In genomic region chr10:113709221-113709838, GRCh38 we compare ENCODE assay signal across 11 cellular contexts. TPM values are rescaled to one million over a fixed set of nuclear protein-coding genes. Genes with fewer than 3 reads are reported as not detected.
A peak's percentile ranks its signal among the peaks of the same experiment; 100 is the strongest.
DNase-seq lines count a peak whose midpoint lies in the region; ATAC-seq and TF ChIP-seq lines count a peak whose summit lies in the region.
"Had no signal": no experiment of that assay in that cellular context is flagged by ENCODE, and none has a peak within 500 bp of the region (broad histone marks: within the 10 kb centered on the region; RNA-seq: fewer than 3 reads in every experiment).

No MANE protein-coding gene starts in this region.

- H3K9me3 ChIP-seq in prostate gland = no peaks in the 10 kb centered on the region

- H3K4ac ChIP-seq in mesendoderm (ENCODE audit: low read depth, low read length) = no peak overlapping the region

- H3K27me3 ChIP-seq in BJ (ENCODE audit: control insufficient read depth, insufficient read depth, low read length) = no peaks in the 10 kb centered on the region
- H3K27me3 ChIP-seq in mesendoderm (ENCODE audit: insufficient read depth, low read length, poor library complexity) = no peaks in the 10 kb centered on the region
- no peaks in the 10 kb centered on the region for H3K27me3 ChIP-seq in prostate gland (replicated peaks; ENCODE audit: insufficient read depth)

- no CpG with 5 or more reads among the region's 8 CpGs for WGBS in mesendoderm (ENCODE audit: extremely low coverage, insufficient coverage, low lambda C conversion rate)
- 65% methylated on average over 8 of the region's 8 CpGs for WGBS in prostate gland

- CTCF ChIA-PET in BJ (lab: Yijun Ruan, JAX) = interaction anchor here (1.9 kb wide), 1 partner anchor 30 kb away, joined by 5 read pairs; the partner anchor contains the start of gene CASP7

- no peak for ATAC-seq in GM21381 (IDR thresholded peaks at IDR 0.05; ENCODE audit: unreplicated experiment)
- no peak for ATAC-seq in GM19452 (IDR thresholded peaks at IDR 0.05; ENCODE audit: unreplicated experiment)

- H3K4me2 ChIP-seq in mesendoderm (ENCODE audit: low read length) = no peak overlapping the region

- no peaks in the 10 kb centered on the region for H3K79me1 ChIP-seq in mesendoderm (ENCODE audit: low read length)

- no peak overlapping the region for H3K18ac ChIP-seq in mesendoderm (ENCODE audit: low read length)

- H2AK5ac ChIP-seq in mesendoderm (ENCODE audit: low read length) = no peak overlapping the region

- H2BK120ac ChIP-seq in mesendoderm (ENCODE audit: low read depth, low read length) = no peak overlapping the region

- POLR2A ChIA-PET in BJ (lab: Charles Lee) = no interaction called here

- H3K4me1 ChIP-seq in mesendoderm (ENCODE audit: control insufficient read depth, low read depth, low read length) (peaks cover 16% of the 10 kb centered on the region), prostate gland (replicated peaks) (no peaks in the 10 kb centered on the region)

- in situ Hi-C loops in astrocyte of the spinal cord (cut with HindIII; ENCODE audit: low sequenced_read_pairs) = no loop called here

- no peak overlapping the region for H3K27ac ChIP-seq in mesendoderm (ENCODE audit: low read depth, low read length)
- H3K27ac ChIP-seq in prostate gland = no peak overlapping the region

- no peak overlapping the region for H3K9ac ChIP-seq in mesendoderm (ENCODE audit: low read length)

- intact Hi-C loops in prostate gland (cut with DNase I) = loop anchor here (5.0 to 10.0 kb wide), 2 partner anchors 88 to 185 kb away; no protein-coding TSS in a partner anchor

- no peak overlapping the region for H2BK5ac ChIP-seq in mesendoderm (ENCODE audit: low read length)

- no peaks in the 10 kb centered on the region for H3K79me2 ChIP-seq in mesendoderm (ENCODE audit: control insufficient read depth, insufficient read depth, low read length)

- no peak overlapping the region for H3K23ac ChIP-seq in mesendoderm (ENCODE audit: low read length)

- no peak overlapping the region for H4K8ac ChIP-seq in mesendoderm (ENCODE audit: low read depth, low read length)

- H3K56ac ChIP-seq in mesendoderm (ENCODE audit: low read length) = no peak overlapping the region

- H4K5ac ChIP-seq in mesendoderm (ENCODE audit: low read length) = no peak overlapping the region

- no peak overlapping the region for H2BK15ac ChIP-seq in mesendoderm (replicated peaks; ENCODE audit: low read depth)

- DNase-seq in BJ (ENCODE audit: low read depth) = peak; percentile 27
- peak; percentile 7 for DNase-seq in NCI-H1417 treated with DMSO at 0.1 percent for 48 hours (lab: John Stamatoyannopoulos, UW)
- DNase-seq in astrocyte of the spinal cord (ENCODE audit: low read depth, low spot score) = peak; percentile 83
- peak; percentile 53 for DNase-seq in mesendoderm
- no peak for DNase-seq in prostate gland (ENCODE audit: low spot score)
- no peak for DNase-seq in LoVo (ENCODE audit: low spot score)
- DNase-seq: activated CD4-positive, CD25-positive, alpha-beta regulatory T cell treated with anti-CD3 and anti-CD28 coated beads, Interleukin-2, amount 50 U/mL, for 72 hours; effector CD8-positive, alpha-beta T cell had no signal

- H3K4me3 ChIP-seq in BJ (ENCODE audit: low read depth, low read length) = no peak overlapping the region
- H3K4me3 ChIP-seq in astrocyte of the spinal cord (ENCODE audit: low read depth, low read length) = no peak overlapping the region
- H3K4me3 ChIP-seq in mesendoderm (ENCODE audit: low read length) = no peak overlapping the region
- no peak overlapping the region for H3K4me3 ChIP-seq in prostate gland

- TF ChIP-seq POLR2A in prostate gland (IDR thresholded peaks at IDR 0.05) = no peak

- H3K36me3 ChIP-seq in BJ (ENCODE audit: control insufficient read depth, insufficient read depth, low read length) = no peaks in the 10 kb centered on the region
- no peaks in the 10 kb centered on the region for H3K36me3 ChIP-seq in mesendoderm (ENCODE audit: control insufficient read depth, insufficient read depth, low read length)
- H3K36me3 ChIP-seq in prostate gland = no peaks in the 10 kb centered on the region

- TF ChIP-seq CTCF in BJ (IDR thresholded peaks at IDR 0.05; ENCODE audit: insufficient read depth, low read depth, low read length) (no peak), astrocyte of the spinal cord (IDR thresholded peaks at IDR 0.05; ENCODE audit: low read depth, low read length) (no peak), prostate gland (IDR thresholded peaks at IDR 0.05) (no peak)

RNA-seq across cellular contexts. Expression of gene CASP7, which starts 29.6 kb away (rescaled TPM):
- 22.9 and 30.9 TPM in 2 replicates for polyA plus RNA-seq in BJ (2011; rRNA removed)
- 8.0 and 9.4 TPM in 2 replicates for polyA minus RNA-seq in BJ (2011; rRNA and poly(A)+ RNA removed)
- polyA plus RNA-seq in mesendoderm (2013, experiment 1 of 2) = 2.7 TPM
- polyA plus RNA-seq in mesendoderm (2013, experiment 2 of 2) = 2.8 TPM
- total RNA-seq in prostate gland = 10 to 100 TPM; 23.1 to 27.5 TPM

RNA-seq across cellular contexts. Expression of gene PLEKHS1, which starts 42.2 kb away (rescaled TPM):
- not detected in 2 replicates for polyA plus RNA-seq in BJ (2011; rRNA removed)
- polyA minus RNA-seq in BJ (2011; rRNA and poly(A)+ RNA removed) = not detected in 2 replicates
- polyA plus RNA-seq in mesendoderm (2013, experiment 1 of 2) = 0.01 TPM
- polyA plus RNA-seq in mesendoderm (2013, experiment 2 of 2) = 0.01 TPM
- 1 to 10 TPM; 1.9 to 9.0 TPM for total RNA-seq in prostate gland
- polyA plus RNA-seq: neural cell had no signal

RNA-seq across cellular contexts. Expression of gene NRAP, which starts 45.5 kb away (rescaled TPM):
- not detected in 2 replicates for polyA plus RNA-seq in BJ (2011; rRNA removed)
- polyA minus RNA-seq in BJ (2011; rRNA and poly(A)+ RNA removed) = not detected in 2 replicates
- 0.01 TPM for polyA plus RNA-seq in mesendoderm (2013, experiment 1 of 2)
- polyA plus RNA-seq in mesendoderm (2013, experiment 2 of 2) = under 0.01 TPM
- total RNA-seq in prostate gland = 10 to 100 TPM in 1 of 2 donors, under 1 TPM in 1; 0.85 to 11.2 TPM
- polyA plus RNA-seq: neural cell had no signal

Comparison
In these comparisons a context has a peak if more than half of its experiments do, and no peak if none do; other contexts are left out.
1. DNase-seq: peak in BJ (single experiment), NCI-H1417 treated with DMSO at 0.1 percent for 48 hours (single experiment), astrocyte of the spinal cord (single experiment) and mesendoderm (single experiment); none in prostate gland (single experiment) and LoVo (single experiment).